ENCODE assay signal across 16 cellular contexts in the genomic region with DNA sequence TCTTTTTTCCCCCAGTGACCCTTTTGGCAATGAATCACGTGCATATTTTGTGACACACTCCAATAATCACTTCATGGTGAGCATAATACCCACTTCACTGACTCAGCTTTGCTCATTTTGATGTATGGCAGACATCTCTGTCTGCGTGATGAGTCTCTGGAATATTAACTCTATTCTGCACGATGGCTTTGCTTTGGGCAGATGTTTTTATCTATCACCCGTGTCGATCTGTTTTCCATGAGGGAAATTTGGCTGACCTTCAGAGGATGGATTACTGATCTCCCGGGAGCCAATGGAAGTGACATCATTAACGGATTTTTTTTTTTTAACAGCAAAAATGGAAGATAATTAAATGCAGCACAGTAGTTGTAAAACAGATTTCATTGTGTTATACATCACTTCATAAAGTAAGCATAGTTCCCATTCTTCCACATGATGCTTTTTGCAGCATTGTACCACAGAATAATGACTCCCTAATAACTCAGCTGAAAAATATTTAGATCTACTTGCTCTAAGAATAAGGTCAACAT. TPM values are rescaled to one million over a fixed set of nuclear protein-coding genes. Genes with fewer than 3 reads are reported as not detected.
DNase-seq lines count a peak whose midpoint lies in the region; ATAC-seq and TF ChIP-seq lines count a peak whose summit lies in the region.
"Had no signal": no experiment of that assay in that cellular context is flagged by ENCODE, and none has a peak within 500 bp of the region (broad histone marks: within the 10 kb centered on the region; RNA-seq: fewer than 3 reads in every experiment).

No MANE protein-coding gene starts in this region.

- H3K4me1 Mint-ChIP-seq in activated T-helper 1 cell treated with anti-CD3 and anti-CD28 coated beads, Interleukin-12 subunit alpha, Interleukin-12 subunit beta, Interleukin-2, Interleukin-4 antibody, amounts not matched to agents 30 ng/mL and 10 ng/mL and 1 ng/mL, durations not matched to agents 14 hours and 24 hours and 36 hours (ENCODE audit: low read depth): peaks cover 36% of the 10 kb centered on the region

- peak; percentile 55 for DNase-seq in BE2C
- peak; percentile 86 for DNase-seq in HCEC 1CT
- DNase-seq in adipocyte (ENCODE audit: low read depth): peak; percentile 45
- no peak for DNase-seq in activated T-helper 1 cell treated with anti-CD3 and anti-CD28 coated beads, Interleukin-12 subunit alpha, Interleukin-12 subunit beta, Interleukin-2, Interleukin-4 antibody, amounts not matched to agents 30 ng/mL and 10 ng/mL and 1 ng/mL, durations not matched to agents 14 hours and 24 hours and 36 hours (ENCODE audit: low spot score)
- no peak for DNase-seq in adrenal gland
- DNase-seq: heart left ventricle; left ventricle myocardium superior; NCI-H2029; posterior cingulate gyrus; stimulated activated CD4-positive, alpha-beta T cell treated with anti-CD3 and anti-CD28 coated beads, Interleukin-4, amount 100 ng/mL, for 1 hour; stimulated activated naive CD4-positive, alpha-beta T cell treated with Interleukin-2 at 50 U/mL for 16 hours had no signal

- H3K4me3 ChIP-seq in BE2C (ENCODE audit: low read depth, low read length): no peak overlapping the region
- no peak overlapping the region for H3K4me3 ChIP-seq in adipocyte (ENCODE audit: low read length)
- no peak overlapping the region for H3K4me3 ChIP-seq in muscle layer of duodenum (ENCODE audit: low read depth in 1 of 2, low read length in 2 of 2)
- no peak overlapping the region for H3K4me3 ChIP-seq in adrenal gland
- H3K4me3 ChIP-seq: heart left ventricle, K562 had no signal

- H3K27ac ChIP-seq in muscle layer of duodenum (ENCODE audit: low read length) (peak overlapping the region; percentile 1), adrenal gland (no peak overlapping the region)

- H3K27me3 ChIP-seq in BE2C (no peaks in the 10 kb centered on the region), adipocyte (replicated peaks; ENCODE audit: control insufficient read depth, insufficient read depth, low read length) (no peaks in the 10 kb centered on the region), muscle layer of duodenum (ENCODE audit: low read depth, low read length) (no peaks in the 10 kb centered on the region), adrenal gland (no peaks in the 10 kb centered on the region)
- H3K27me3 ChIP-seq: heart left ventricle had no signal

- ATAC-seq in HG02852 (IDR thresholded peaks at IDR 0.05; ENCODE audit: unreplicated experiment) (no peak), HG03460 (IDR thresholded peaks at IDR 0.05; ENCODE audit: unreplicated experiment) (no peak)
- ATAC-seq: K562, left ventricle myocardium superior had no signal

- TF ChIP-seq CTCF in BE2C (IDR thresholded peaks at IDR 0.05; ENCODE audit: low read depth, low read length): no peak
- no peak for TF ChIP-seq CTCF in adrenal gland (IDR thresholded peaks at IDR 0.05)

- H3K27me3 Mint-ChIP-seq in activated T-helper 1 cell treated with anti-CD3 and anti-CD28 coated beads, Interleukin-12 subunit alpha, Interleukin-12 subunit beta, Interleukin-2, Interleukin-4 antibody, amounts not matched to agents 30 ng/mL and 10 ng/mL and 1 ng/mL, durations not matched to agents 14 hours and 24 hours and 36 hours (ENCODE audit: insufficient read depth): peaks cover 9% of the 10 kb centered on the region

- no peak for TF ChIP-seq POLR2A in adrenal gland (IDR thresholded peaks at IDR 0.05)

- H3K9me3 Mint-ChIP-seq in activated T-helper 1 cell treated with anti-CD3 and anti-CD28 coated beads, Interleukin-12 subunit alpha, Interleukin-12 subunit beta, Interleukin-2, Interleukin-4 antibody, amounts not matched to agents 30 ng/mL and 10 ng/mL and 1 ng/mL, durations not matched to agents 14 hours and 24 hours and 36 hours: peaks cover 8% of the 10 kb centered on the region

- intact Hi-C loops in activated T-helper 1 cell treated with anti-CD3 and anti-CD28 coated beads, Interleukin-12 subunit alpha, Interleukin-12 subunit beta, Interleukin-2, Interleukin-4 antibody, amounts not matched to agents 30 ng/mL and 10 ng/mL and 1 ng/mL, durations not matched to agents 14 hours and 24 hours and 36 hours (cut with micrococcal nuclease): no loop called here
- intact Hi-C loops in adrenal gland (cut with DNase I): no loop called here

- no peak overlapping the region for H3K4me3 Mint-ChIP-seq in activated T-helper 1 cell treated with anti-CD3 and anti-CD28 coated beads, Interleukin-12 subunit alpha, Interleukin-12 subunit beta, Interleukin-2, Interleukin-4 antibody, amounts not matched to agents 30 ng/mL and 10 ng/mL and 1 ng/mL, durations not matched to agents 14 hours and 24 hours and 36 hours
- H3K4me3 Mint-ChIP-seq: T-helper 2 cell treated with Interferon-gamma antibody and Interleukin-4, amounts not matched to agents 5 μg/mL and 100 μg/mL, for 36 hours had no signal

- no peak overlapping the region for H3K27ac Mint-ChIP-seq in activated T-helper 1 cell treated with anti-CD3 and anti-CD28 coated beads, Interleukin-12 subunit alpha, Interleukin-12 subunit beta, Interleukin-2, Interleukin-4 antibody, amounts not matched to agents 30 ng/mL and 10 ng/mL and 1 ng/mL, durations not matched to agents 14 hours and 24 hours and 36 hours
- H3K27ac Mint-ChIP-seq: T-helper 2 cell treated with Interferon-gamma antibody and Interleukin-4, amounts not matched to agents 5 μg/mL and 100 μg/mL, for 36 hours had no signal

- WGBS in adrenal gland, 4 donors: 30 to 40% (median 35%) methylated on average over 7 of the region's 7 CpGs

- H3K9ac ChIP-seq in adipocyte (ENCODE audit: low read length): no peak overlapping the region

- H3K4me1 ChIP-seq in BE2C: peaks cover 77% of the 10 kb centered on the region
- H3K4me1 ChIP-seq in adipocyte (ENCODE audit: control insufficient read depth, insufficient read depth, low read length): peaks cover 31% of the 10 kb centered on the region
- H3K4me1 ChIP-seq in muscle layer of duodenum (ENCODE audit: control insufficient read depth in 1 of 2, insufficient read depth in 2 of 2, low read length in 2 of 2): peaks cover 0 to 31% of the 10 kb centered on the region in 2 donors
- H3K4me1 ChIP-seq in adrenal gland (replicated peaks in 1 of 2): peaks cover 2 to 6% of the 10 kb centered on the region in 2 donors

- H3K36me3 ChIP-seq in BE2C (peaks cover 59% of the 10 kb centered on the region), adipocyte (ENCODE audit: control insufficient read depth, insufficient read depth, low read length, severe bottlenecking) (peaks cover 54% of the 10 kb centered on the region), muscle layer of duodenum (ENCODE audit: control insufficient read depth in 1 of 2, insufficient read depth in 2 of 2, low read length in 2 of 2) (peaks cover 0 to 18% of the 10 kb centered on the region in 2 donors), adrenal gland (replicated peaks in 1 of 2) (no peaks in the 10 kb centered on the region)

- H3K9me3 ChIP-seq in BE2C (no peaks in the 10 kb centered on the region), adipocyte (ENCODE audit: control insufficient read depth, low read length) (no peaks in the 10 kb centered on the region), muscle layer of duodenum (ENCODE audit: control insufficient read depth in 1 of 2, low read length in 2 of 2) (no peaks in the 10 kb centered on the region), adrenal gland (replicated peaks in 1 of 3) (no peaks in the 10 kb centered on the region)
- H3K9me3 ChIP-seq: heart left ventricle had no signal

- peaks cover 41% of the 10 kb centered on the region for H3K36me3 Mint-ChIP-seq in activated T-helper 1 cell treated with anti-CD3 and anti-CD28 coated beads, Interleukin-12 subunit alpha, Interleukin-12 subunit beta, Interleukin-2, Interleukin-4 antibody, amounts not matched to agents 30 ng/mL and 10 ng/mL and 1 ng/mL, durations not matched to agents 14 hours and 24 hours and 36 hours (ENCODE audit: low read depth)

RNA-seq across cellular contexts. Expression of a gene that starts 29.8 kb away (rescaled TPM):
- 131 TPM for polyA plus RNA-seq in BE2C (2012; ENCODE audit: insufficient read depth, insufficient read length, low read depth)
- 10.1 and 10.7 TPM in 2 replicates for total RNA-seq in activated T-helper 1 cell treated with anti-CD3 and anti-CD28 coated beads, Interleukin-12 subunit alpha, Interleukin-12 subunit beta, Interleukin-2, Interleukin-4 antibody, amounts not matched to agents 30 ng/mL and 10 ng/mL and 1 ng/mL, durations not matched to agents 14 hours and 24 hours and 36 hours
- total RNA-seq in adrenal gland: 10 to 100 TPM in 5 of 8 donors, 1 to 10 TPM in 3; 4.2 to 30.2 (median 15.2) TPM
- 10 to 100 TPM in 1 of 3 donors, 1 to 10 TPM in 2; 7.0 to 13.9 (median 7.6) TPM for polyA plus RNA-seq in adrenal gland

Comparison
In these comparisons a context has a peak if more than half of its experiments do, and no peak if none do; other contexts are left out.
1. DNase-seq: peak in BE2C (single experiment), HCEC 1CT (single experiment) and adipocyte (single experiment); none in activated T-helper 1 cell treated with anti-CD3 and anti-CD28 coated beads, Interleukin-12 subunit alpha, Interleukin-12 subunit beta, Interleukin-2, Interleukin-4 antibody, amounts not matched to agents 30 ng/mL and 10 ng/mL and 1 ng/mL, durations not matched to agents 14 hours and 24 hours and 36 hours (single experiment) and adrenal gland (0 of 7).